ENCODE assay signal across 13 cellular contexts in the genomic region with DNA sequence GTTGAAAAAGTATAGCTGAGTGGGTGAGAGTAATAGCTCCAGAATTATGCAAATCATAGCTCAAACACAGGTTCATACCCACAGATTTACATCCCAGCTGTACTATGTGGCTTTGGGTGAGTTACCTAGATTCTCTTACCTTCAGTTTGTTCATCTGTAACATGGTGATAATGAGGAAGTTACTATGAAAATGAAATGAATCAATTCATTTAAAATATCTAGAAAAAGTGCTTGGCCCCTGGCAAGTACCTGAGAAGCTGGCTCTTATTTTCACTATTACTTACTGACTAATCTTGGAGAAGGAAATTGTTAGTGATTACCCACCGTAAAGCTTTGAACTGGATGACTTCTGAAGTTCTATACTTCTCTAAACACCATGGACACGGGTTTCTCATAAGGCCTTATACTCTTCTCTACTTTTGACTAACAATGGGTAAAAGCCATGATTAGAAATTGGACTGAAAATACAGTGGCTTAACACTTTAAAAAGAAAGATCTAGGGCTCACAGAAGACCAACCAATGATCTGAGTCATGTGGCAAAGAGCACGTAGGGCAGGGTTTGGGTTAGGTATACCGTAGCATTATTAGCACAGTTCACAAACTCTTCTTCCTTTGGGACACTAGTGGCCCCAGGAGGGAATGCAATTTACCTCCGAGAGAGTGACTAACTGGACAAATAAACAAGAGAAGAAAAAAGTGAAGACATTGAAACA.
DNase-seq lines count a peak whose midpoint lies in the region; ATAC-seq, FAIRE-seq and TF ChIP-seq lines count a peak whose summit lies in the region.
"Had no signal": no experiment of that assay in that cellular context is flagged by ENCODE, and none has a peak within 500 bp of the region (broad histone marks: within the 10 kb centered on the region; RNA-seq: fewer than 3 reads in every experiment).

No MANE protein-coding gene starts in this region.

- no peak for DNase-seq in GM12891 (ENCODE audit: insufficient read length, low spot score)
- DNase-seq in OCI-M2 (lab: John Stamatoyannopoulos, UW; ENCODE audit: unreplicated experiment): no peak
- DNase-seq in Calu3: no peak
- DNase-seq in AG20443 (ENCODE audit: low spot score): no peak
- DNase-seq in dedifferentiated amniotic fluid mesenchymal stem cell (ENCODE audit: extremely low spot score): no peak
- DNase-seq: GDM1, mammary epithelial cell, NCI-H1436 had no signal

- FAIRE-seq in GM12891 (lab: Jason Lieb, UNC): no peak
- FAIRE-seq: colon, frontal cortex had no signal

- no TSS peak for BruUV-seq in Calu3 (replicated peaks; lab: Mats Ljungman, UMichigan)

- H3K4me3 Mint-ChIP-seq in Calu3 (ENCODE audit: low read depth, unreplicated experiment): no peak overlapping the region

- TF ChIP-seq POLR2A in GM12891 (IDR thresholded peaks at IDR 0.05; ENCODE audit: low read depth, low read length): no peak

- no peak overlapping the region for H3K27ac Mint-ChIP-seq in Calu3 (ENCODE audit: unreplicated experiment)

- no peak for TF ChIP-seq CTCF in Calu3 (IDR thresholded peaks at IDR 0.05; ENCODE audit: unreplicated experiment)

- peaks cover 17% of the 10 kb centered on the region for H3K27me3 Mint-ChIP-seq in Calu3 (ENCODE audit: unreplicated experiment)

- CTCF ChIA-PET in Calu3 (lab: Charles Lee): no interaction called here

- no peaks in the 10 kb centered on the region for H3K4me1 Mint-ChIP-seq in Calu3 (ENCODE audit: low read depth, unreplicated experiment)

- intact Hi-C loops in Calu3 (cut with micrococcal nuclease; ENCODE audit: unreplicated experiment): loop anchor here (10.0 kb wide), 1 partner anchor 181 kb away; no protein-coding TSS in a partner anchor

- H3K9me3 Mint-ChIP-seq in Calu3 (ENCODE audit: low read depth, unreplicated experiment): no peaks in the 10 kb centered on the region

- ATAC-seq in GM19438 (IDR thresholded peaks at IDR 0.05; ENCODE audit: low read depth, unreplicated experiment): peak; percentile 57
- peak; percentile 65 for ATAC-seq in HG02852 (IDR thresholded peaks at IDR 0.05; ENCODE audit: unreplicated experiment)
- peak; percentile 55 for ATAC-seq in HG03521 (IDR thresholded peaks at IDR 0.05; ENCODE audit: unreplicated experiment)

- no peaks in the 10 kb centered on the region for H3K36me3 Mint-ChIP-seq in Calu3 (ENCODE audit: insufficient read depth, unreplicated experiment)

TF ChIP-seq in GM12891, 5 proteins besides CTCF, POLR2A, EP300 and RAD21:
- TF ChIP-seq TAF1 (IDR thresholded peaks at IDR 0.05; ENCODE audit: low read depth, low read length) (no peak), PAX5 (IDR thresholded peaks at IDR 0.05; ENCODE audit: insufficient read depth, low read length, severe bottlenecking) (peak; percentile 50)
